In genomic region chr11:105918039-105918438, GRCh38 we compare ENCODE assay signal across 33 cellular contexts.
"Had no signal": no experiment of that assay in that cellular context is flagged by ENCODE, and none has a peak within 500 bp of the region (broad histone marks: within the 10 kb centered on the region; RNA-seq: fewer than 3 reads in every experiment).

No MANE protein-coding gene starts in this region.

- H3K27me3 ChIP-seq: brain microvascular endothelial cell, dorsolateral prefrontal cortex, esophagus muscularis mucosa, foreskin keratinocyte, gastrocnemius medialis, heart left ventricle had no signal

- H3K4me3 Mint-ChIP-seq: activated B cell treated with CpG ODN at 0.5 μM for 24 hours; activated CD8-positive, alpha-beta T cell treated with anti-CD3 and anti-CD28 coated beads for 36 hours; activated naive CD8-positive, alpha-beta T cell; activated T-cell treated with anti-CD3 and anti-CD28 coated beads, Interleukin-2, amount 50 U/mL, for 4 hours; activated T-helper 17 cell treated with anti-CD3 and anti-CD28 coated beads, Interleukin-2, amount 50 U/mL, for 72 hours; central memory CD8-positive, alpha-beta T cell; dendritic cell treated with granulocyte-macrophage colony-stimulating factor and Interleukin-4, amounts not matched to agents 40 ng/mL and 50 ng/mL, for 4 days had no signal

- H3K27me3 Mint-ChIP-seq: activated B cell treated with CpG ODN at 0.5 μM for 24 hours; activated CD8-positive, alpha-beta T cell treated with anti-CD3 and anti-CD28 coated beads for 36 hours; activated naive CD8-positive, alpha-beta T cell; activated T-helper 17 cell treated with anti-CD3 and anti-CD28 coated beads, Interleukin-2, amount 50 U/mL, for 72 hours; central memory CD8-positive, alpha-beta T cell; dendritic cell treated with granulocyte-macrophage colony-stimulating factor and Interleukin-4, amounts not matched to agents 40 ng/mL and 50 ng/mL, for 4 days had no signal

- ATAC-seq: activated CD4-positive, CD25-positive, alpha-beta regulatory T cell treated with anti-CD3 and anti-CD28 coated beads, Interleukin-2, amount 50 U/mL, for 24 hours; activated CD8-positive, alpha-beta T cell treated with anti-CD3 and anti-CD28 coated beads for 36 hours; activated T-cell treated with anti-CD3 and anti-CD28 coated beads, Interleukin-2, amount 50 U/mL, for 4 hours; activated T-helper 17 cell treated with anti-CD3 and anti-CD28 coated beads, Interleukin-2, amount 50 U/mL, for 72 hours; foreskin keratinocyte; gastrocnemius medialis; heart left ventricle had no signal

- H3K4me1 Mint-ChIP-seq: activated B cell treated with CpG ODN at 0.5 μM for 24 hours; activated T-helper 17 cell treated with anti-CD3 and anti-CD28 coated beads, Interleukin-2, amount 50 U/mL, for 72 hours; central memory CD8-positive, alpha-beta T cell had no signal

- H3K9me3 ChIP-seq: esophagus muscularis mucosa, gastrocnemius medialis, heart left ventricle had no signal

- H3K27ac Mint-ChIP-seq: activated B cell treated with CpG ODN at 0.5 μM for 24 hours; activated CD8-positive, alpha-beta T cell treated with anti-CD3 and anti-CD28 coated beads for 36 hours; activated naive CD8-positive, alpha-beta T cell; activated T-helper 17 cell treated with anti-CD3 and anti-CD28 coated beads, Interleukin-2, amount 50 U/mL, for 72 hours; dendritic cell treated with granulocyte-macrophage colony-stimulating factor and Interleukin-4, amounts not matched to agents 40 ng/mL and 50 ng/mL, for 4 days had no signal

- H3K9me3 Mint-ChIP-seq: activated B cell treated with CpG ODN at 0.5 μM for 24 hours; activated CD8-positive, alpha-beta T cell treated with anti-CD3 and anti-CD28 coated beads for 36 hours; activated T-cell treated with anti-CD3 and anti-CD28 coated beads, Interleukin-2, amount 50 U/mL, for 4 hours; activated T-helper 17 cell treated with anti-CD3 and anti-CD28 coated beads, Interleukin-2, amount 50 U/mL, for 72 hours; central memory CD8-positive, alpha-beta T cell; dendritic cell treated with granulocyte-macrophage colony-stimulating factor and Interleukin-4, amounts not matched to agents 40 ng/mL and 50 ng/mL, for 4 days had no signal

- H3K36me3 Mint-ChIP-seq: activated naive CD8-positive, alpha-beta T cell had no signal

- H3K4me1 ChIP-seq: foreskin keratinocyte, gastrocnemius medialis, heart left ventricle had no signal

- FAIRE-seq: astrocyte, bronchial epithelial cell, TTC549 had no signal

- DNase-seq: activated B cell treated with CpG ODN at 0.5 μM for 24 hours; activated CD4-positive, alpha-beta T cell treated with anti-CD3 and anti-CD28 coated beads for 48 hours; activated CD4-positive, alpha-beta T cell treated with anti-CD3 and anti-CD28 coated beads, Interleukin-2, amount 50 U/mL, for 1 hour; activated CD4-positive, alpha-beta T cell treated with anti-CD3 and anti-CD28 coated beads, Interleukin-2, amount 50 U/mL, for 48 hours; activated CD8-positive, alpha-beta memory T cell treated with anti-CD3 and anti-CD28 coated beads for 24 hours; activated CD8-positive, alpha-beta T cell treated with anti-CD3 and anti-CD28 coated beads for 36 hours; activated effector memory CD4-positive, alpha-beta T cell treated with Interleukin-2 at 50 U/mL for 16 hours; activated gamma-delta T cell treated with Interleukin-2 at 50 U/mL for 16 hours; activated naive CD4-positive, alpha-beta T cell treated with anti-CD3 and anti-CD28 coated beads, Interleukin-2, amount 50 U/mL, for 16 hours; activated naive CD4-positive, alpha-beta T cell treated with Interleukin-2 at 50 U/mL for 16 hours; activated T-cell treated with anti-CD3 and anti-CD28 coated beads, Interleukin-2, amount 50 U/mL, for 4 hours; amniotic stem cell; anterior cingulate cortex; brain microvascular endothelial cell; dorsolateral prefrontal cortex; effector memory CD4-positive, alpha-beta T cell; erythroblast; foreskin keratinocyte; gastrocnemius medialis; glutamatergic neuron; heart left ventricle; T-helper 2 cell had no signal

- H3K27ac ChIP-seq: brain microvascular endothelial cell, coronary artery, dorsolateral prefrontal cortex, esophagus muscularis mucosa, foreskin keratinocyte, gastrocnemius medialis, heart left ventricle, VCaP had no signal

- H3K36me3 ChIP-seq: brain microvascular endothelial cell, esophagus muscularis mucosa, gastrocnemius medialis, heart left ventricle had no signal

- H3K4me3 ChIP-seq: coronary artery, dorsolateral prefrontal cortex, esophagus muscularis mucosa, gastrocnemius medialis, heart left ventricle had no signal
